19 cellular contexts compared by ENCODE assay signal in the genomic region with DNA sequence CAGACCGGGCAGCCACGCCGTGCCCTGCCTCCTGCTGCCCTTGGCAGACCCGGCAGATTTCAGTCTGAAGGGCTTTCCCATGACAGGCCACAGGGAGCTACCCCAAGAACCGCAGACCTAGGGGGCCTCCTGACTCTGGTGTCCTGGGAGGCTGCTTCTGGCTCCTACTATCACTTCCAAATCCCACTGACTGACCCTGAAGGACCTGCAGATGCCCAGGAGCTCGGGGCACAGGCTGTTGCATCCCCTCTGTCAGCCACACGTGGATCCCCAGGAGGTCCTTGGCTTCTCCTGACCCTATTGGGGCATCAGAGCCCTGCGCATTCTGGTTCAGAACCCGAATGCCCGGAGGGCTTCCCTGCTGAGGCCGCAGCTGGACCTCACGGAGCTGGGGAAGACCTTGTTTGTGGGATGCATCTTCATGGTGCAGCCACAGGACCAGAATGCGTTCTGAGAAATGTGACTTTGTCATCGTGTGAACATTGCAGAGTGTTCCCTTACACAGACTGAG.
"Had no signal": no experiment of that assay in that cellular context is flagged by ENCODE, and none has a peak within 500 bp of the region (broad histone marks: within the 10 kb centered on the region; RNA-seq: fewer than 3 reads in every experiment).

No MANE protein-coding gene starts in this region.

- ATAC-seq: heart left ventricle; right cardiac atrium; stimulated activated naive CD8-positive, alpha-beta T cell treated with anti-CD3 and anti-CD28 coated beads, Interleukin-15, Interleukin-2, amounts not matched to agents 100 U/mL and 50 U/mL, for 24 hours had no signal

- H3K27ac ChIP-seq: dorsolateral prefrontal cortex, heart left ventricle, suprapubic skin, thyroid gland had no signal

- H3K4me3 Mint-ChIP-seq: memory B cell, mesothelial cell of epicardium, nephron, type B pancreatic cell had no signal

- H3K9me3 ChIP-seq: heart left ventricle, suprapubic skin, thyroid gland had no signal

- H3K27ac Mint-ChIP-seq: memory B cell, mesothelial cell of epicardium, nephron, type B pancreatic cell had no signal

- H3K4me1 Mint-ChIP-seq: memory B cell, mesothelial cell of epicardium had no signal

- H3K27me3 ChIP-seq: heart left ventricle, thyroid gland had no signal

- DNase-seq: central memory CD4-positive, alpha-beta T cell; cortex of kidney; dorsolateral prefrontal cortex; effector memory CD4-positive, alpha-beta T cell; foreskin melanocyte; heart left ventricle; hippocampal formation; kidney glomerular epithelial cell; right cardiac atrium; small intestine; stimulated activated CD4-positive, alpha-beta T cell treated with anti-CD3 and anti-CD28 coated beads, Interleukin-12 subunit alpha, Interleukin-12 subunit beta, amount 100 ng/mL, for 4 hours; stimulated activated CD4-positive, alpha-beta T cell treated with anti-CD3 and anti-CD28 coated beads, Interleukin-2, amount 100 ng/mL, for 48 hours; stimulated activated naive CD8-positive, alpha-beta T cell treated with anti-CD3 and anti-CD28 coated beads, Interleukin-15, Interleukin-2, amounts not matched to agents 100 U/mL and 50 U/mL, for 24 hours; thyroid gland had no signal

- H3K36me3 Mint-ChIP-seq: memory B cell, mesothelial cell of epicardium, type B pancreatic cell had no signal

- H3K4me3 ChIP-seq: dorsolateral prefrontal cortex, heart left ventricle, suprapubic skin, thyroid gland had no signal

- H3K36me3 ChIP-seq: heart left ventricle, thyroid gland had no signal

- H3K4me1 ChIP-seq: heart left ventricle, thyroid gland had no signal

- H3K9me3 Mint-ChIP-seq: memory B cell, mesothelial cell of epicardium, nephron had no signal
